In genomic region chr12:34198924-34199323, GRCh38 we compare ENCODE assay signal across 9 cellular contexts.
"Had no signal": no experiment of that assay in that cellular context is flagged by ENCODE, and none has a peak within 500 bp of the region (broad histone marks: within the 10 kb centered on the region; RNA-seq: fewer than 3 reads in every experiment).

No MANE protein-coding gene starts in this region.

- DNase-seq: GM23248, GOT3, H7, H9, HCEC 1CT, HFFc6 had no signal

- H3K27ac Mint-ChIP-seq: GM23338, H9, HFFc6 had no signal

- H3K27ac ChIP-seq: GM23248 had no signal

- H3K4me1 Mint-ChIP-seq: GM23338, H9 had no signal

- H3K9me3 ChIP-seq: HAP-1 had no signal

- H3K4me3 ChIP-seq: GM23248, GM23338, HAP-1 had no signal

- H3K36me3 ChIP-seq: HAP-1 had no signal

- ATAC-seq: GM23338, HCT116 had no signal

- H3K4me1 ChIP-seq: HAP-1 had no signal

- H3K4me3 Mint-ChIP-seq: GM23338, H9, HFFc6 had no signal
